17 cellular contexts compared by ENCODE assay signal in the genomic region with DNA sequence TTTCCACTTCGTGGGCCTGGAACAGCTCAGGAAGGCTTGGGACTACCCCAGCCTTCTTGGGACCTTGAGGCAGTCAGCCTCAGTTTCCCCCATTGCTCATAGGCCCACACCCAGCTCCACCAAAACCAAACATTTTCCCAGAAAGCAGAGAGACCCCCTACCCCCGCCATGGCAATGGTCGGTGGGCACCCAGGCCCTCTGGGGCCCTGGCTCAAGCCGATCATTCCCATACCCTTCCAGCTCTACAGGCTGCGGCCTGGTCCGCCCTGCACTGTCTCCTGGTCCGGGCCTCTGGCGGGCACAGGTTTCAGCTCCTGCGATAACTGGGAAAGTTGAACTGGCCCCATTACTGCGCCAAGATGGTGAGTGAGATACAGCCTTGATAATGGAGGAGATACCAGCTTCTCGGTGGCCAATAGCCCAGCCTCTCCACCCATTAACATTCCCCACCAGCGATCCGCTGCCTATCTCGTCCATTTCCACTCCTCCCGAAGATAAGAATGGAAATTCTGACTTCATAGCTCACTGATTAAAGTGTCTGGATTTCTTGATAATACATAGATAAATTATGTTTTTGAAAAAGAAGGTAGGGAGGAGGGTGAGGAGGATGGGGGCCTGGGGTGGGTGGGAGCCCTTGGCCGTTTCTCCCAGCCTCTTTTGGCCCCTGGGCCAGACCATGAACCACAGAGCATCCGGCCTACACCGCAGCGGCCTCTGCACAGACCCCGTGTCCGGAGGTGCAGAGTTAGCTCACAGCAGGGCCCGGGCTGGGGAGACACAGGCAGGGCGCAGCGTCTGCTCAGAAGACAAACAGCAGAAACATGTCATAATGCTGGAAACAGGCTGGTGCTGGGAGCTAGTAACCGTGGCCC. TPM values are rescaled to one million over a fixed set of nuclear protein-coding genes. Genes with fewer than 3 reads are reported as not detected.
DNase-seq lines count a peak whose midpoint lies in the region; ATAC-seq and TF ChIP-seq lines count a peak whose summit lies in the region.
"Had no signal": no experiment of that assay in that cellular context is flagged by ENCODE, and none has a peak within 500 bp of the region (broad histone marks: within the 10 kb centered on the region; RNA-seq: fewer than 3 reads in every experiment).

No MANE protein-coding gene starts in this region.

- H3K4me1 ChIP-seq in fibroblast of lung (ENCODE audit: control insufficient read depth, extremely low read depth, insufficient read depth, low read length), result no peaks in the 10 kb centered on the region

- H3K9me3 ChIP-seq in fibroblast of lung (ENCODE audit: control insufficient read depth, insufficient read depth, low read depth, low read length), result no peaks in the 10 kb centered on the region
- H3K9me3 ChIP-seq: adrenal gland, testis had no signal

- H3K27me3 ChIP-seq in fibroblast of lung (ENCODE audit: control insufficient read depth, insufficient read depth, low read length), result no peaks in the 10 kb centered on the region
- H3K27me3 ChIP-seq: adrenal gland, testis had no signal

- no peak for DNase-seq in activated naive CD4-positive, alpha-beta T cell treated with Interleukin-2 at 50 U/mL for 16 hours
- peak; percentile 94 for DNase-seq in OCI-M1 (lab: John Stamatoyannopoulos, UW)
- peak; percentile 22 to 62 for DNase-seq in fibroblast of lung (ENCODE audit: low read depth in 2 of 2)
- no peak for DNase-seq in stimulated activated naive B cell treated with anti-CD40 and anti-IgM and Interleukin-4, amounts not matched to agents 10 μg/mL and 1 μg/mL and 100 μg/mL, for 72 hours
- no peak for DNase-seq in stimulated activated CD4-positive, alpha-beta T cell treated with anti-CD3 and anti-CD28 coated beads, Interleukin-4, amount 100 ng/mL, for 24 hours
- no peak for DNase-seq in dedifferentiated amniotic fluid mesenchymal stem cell (ENCODE audit: extremely low spot score)
- DNase-seq in DMS79 treated with DMSO at 0.1 percent for 48 hours (lab: John Stamatoyannopoulos, UW), result no peak
- DNase-seq: 8988T, DMS53, hypothalamus, mammary epithelial cell, MM.1S, NCI-H345, T1000, testis had no signal

- H3K27ac ChIP-seq in fibroblast of lung (ENCODE audit: insufficient read depth, low read length), result no peak overlapping the region
- H3K27ac ChIP-seq: testis had no signal

- no peaks in the 10 kb centered on the region for H4K20me1 ChIP-seq in fibroblast of lung (ENCODE audit: control insufficient read depth, extremely low read depth, insufficient read depth, low read length)

- no peak overlapping the region for H2AFZ ChIP-seq in fibroblast of lung (ENCODE audit: low read length)

- H3K36me3 Mint-ChIP-seq in activated naive CD4-positive, alpha-beta T cell treated with anti-CD3 and anti-CD28 coated beads, Interleukin-2, amount 50 U/mL, for 24 hours, result no peaks in the 10 kb centered on the region
- H3K36me3 Mint-ChIP-seq in stimulated activated naive B cell treated with anti-CD40 and anti-IgM and Interleukin-4, amounts not matched to agents 10 μg/mL and 1 μg/mL and 100 μg/mL, for 72 hours, result peaks cover 8 to 9% of the 10 kb centered on the region in 2 donors

- no peaks in the 10 kb centered on the region for H3K79me2 ChIP-seq in fibroblast of lung (ENCODE audit: control insufficient read depth, insufficient read depth, low read length)

- peak overlapping the region; percentile 19 for H3K4me3 Mint-ChIP-seq in activated naive CD4-positive, alpha-beta T cell treated with anti-CD3 and anti-CD28 coated beads, Interleukin-2, amount 50 U/mL, for 24 hours
- H3K4me3 Mint-ChIP-seq in stimulated activated naive B cell treated with anti-CD40 and anti-IgM and Interleukin-4, amounts not matched to agents 10 μg/mL and 1 μg/mL and 100 μg/mL, for 72 hours, result peak overlapping the region in 1 of 2 donors; percentile 39

- H3K4me3 ChIP-seq in fibroblast of lung (replicated peaks in 1 of 4; ENCODE audit: control extremely low read depth in 1 of 4, insufficient read depth in 1 of 4, low read depth in 3 of 4, low read length in 4 of 4), result no peak overlapping the region
- H3K4me3 ChIP-seq: adrenal gland, testis had no signal

- H3K27ac Mint-ChIP-seq in activated naive CD4-positive, alpha-beta T cell treated with anti-CD3 and anti-CD28 coated beads, Interleukin-2, amount 50 U/mL, for 24 hours, result peak overlapping the region; percentile 57
- H3K27ac Mint-ChIP-seq in stimulated activated naive B cell treated with anti-CD40 and anti-IgM and Interleukin-4, amounts not matched to agents 10 μg/mL and 1 μg/mL and 100 μg/mL, for 72 hours, result peak overlapping the region; percentile 76

- peaks cover 73% of the 10 kb centered on the region for H3K4me1 Mint-ChIP-seq in activated naive CD4-positive, alpha-beta T cell treated with anti-CD3 and anti-CD28 coated beads, Interleukin-2, amount 50 U/mL, for 24 hours
- H3K4me1 Mint-ChIP-seq in stimulated activated naive B cell treated with anti-CD40 and anti-IgM and Interleukin-4, amounts not matched to agents 10 μg/mL and 1 μg/mL and 100 μg/mL, for 72 hours, result peaks cover 58 to 94% of the 10 kb centered on the region in 2 donors

- no peaks in the 10 kb centered on the region for H3K27me3 Mint-ChIP-seq in activated naive CD4-positive, alpha-beta T cell treated with anti-CD3 and anti-CD28 coated beads, Interleukin-2, amount 50 U/mL, for 24 hours
- no peaks in the 10 kb centered on the region for H3K27me3 Mint-ChIP-seq in stimulated activated naive B cell treated with anti-CD40 and anti-IgM and Interleukin-4, amounts not matched to agents 10 μg/mL and 1 μg/mL and 100 μg/mL, for 72 hours

- no peak overlapping the region for H3K4me2 ChIP-seq in fibroblast of lung (ENCODE audit: extremely low read depth, insufficient read depth, low read length)

- H3K9ac ChIP-seq in fibroblast of lung (ENCODE audit: insufficient read depth, low read length), result no peak overlapping the region

- no peaks in the 10 kb centered on the region for H3K36me3 ChIP-seq in fibroblast of lung (ENCODE audit: control insufficient read depth, insufficient read depth, low read length)
- H3K36me3 ChIP-seq: adrenal gland had no signal

- no peak for TF ChIP-seq CTCF in fibroblast of lung (conservative IDR thresholded peaks at IDR 0.05 in 1 of 2, IDR thresholded peaks at IDR 0.05 in 1 of 2; ENCODE audit: low read depth in 1 of 2, low read length in 2 of 2)

- peak; percentile 44 to 47 for ATAC-seq in stimulated activated naive B cell treated with anti-CD40 and anti-IgM and Interleukin-4, amounts not matched to agents 10 μg/mL and 1 μg/mL and 100 μg/mL, for 72 hours (replicated peaks)

- no peaks in the 10 kb centered on the region for H3K9me3 Mint-ChIP-seq in activated naive CD4-positive, alpha-beta T cell treated with anti-CD3 and anti-CD28 coated beads, Interleukin-2, amount 50 U/mL, for 24 hours
- no peaks in the 10 kb centered on the region for H3K9me3 Mint-ChIP-seq in stimulated activated naive B cell treated with anti-CD40 and anti-IgM and Interleukin-4, amounts not matched to agents 10 μg/mL and 1 μg/mL and 100 μg/mL, for 72 hours

RNA-seq across cellular contexts. Expression of gene ZFPM1, which starts 11.6 kb away (rescaled TPM):
- total RNA-seq in fibroblast of lung, result 1.7 and 2.1 TPM in 2 replicates
- 0.27 and 0.36 TPM in 2 replicates for polyA plus RNA-seq in fibroblast of lung
- polyA plus RNA-seq in fibroblast of lung (2012), result 1.7 and 2.5 TPM in 2 replicates
- 0.86 and 1.0 TPM in 2 replicates for polyA minus RNA-seq in fibroblast of lung (ENCODE audit: low replicate concordance)

Comparison
In these comparisons a context has a peak if more than half of its experiments do, and no peak if none do; other contexts are left out.
1. DNase-seq: peak in OCI-M1 (single experiment) and fibroblast of lung (2 of 2); none in activated naive CD4-positive, alpha-beta T cell treated with Interleukin-2 at 50 U/mL for 16 hours (single experiment), stimulated activated naive B cell treated with anti-CD40 and anti-IgM and Interleukin-4, amounts not matched to agents 10 μg/mL and 1 μg/mL and 100 μg/mL, for 72 hours (single experiment), stimulated activated CD4-positive, alpha-beta T cell treated with anti-CD3 and anti-CD28 coated beads, Interleukin-4, amount 100 ng/mL, for 24 hours (single experiment), dedifferentiated amniotic fluid mesenchymal stem cell (single experiment) and DMS79 treated with DMSO at 0.1 percent for 48 hours (single experiment).